ENCODE assay signal across 19 cellular contexts in the genomic region with DNA sequence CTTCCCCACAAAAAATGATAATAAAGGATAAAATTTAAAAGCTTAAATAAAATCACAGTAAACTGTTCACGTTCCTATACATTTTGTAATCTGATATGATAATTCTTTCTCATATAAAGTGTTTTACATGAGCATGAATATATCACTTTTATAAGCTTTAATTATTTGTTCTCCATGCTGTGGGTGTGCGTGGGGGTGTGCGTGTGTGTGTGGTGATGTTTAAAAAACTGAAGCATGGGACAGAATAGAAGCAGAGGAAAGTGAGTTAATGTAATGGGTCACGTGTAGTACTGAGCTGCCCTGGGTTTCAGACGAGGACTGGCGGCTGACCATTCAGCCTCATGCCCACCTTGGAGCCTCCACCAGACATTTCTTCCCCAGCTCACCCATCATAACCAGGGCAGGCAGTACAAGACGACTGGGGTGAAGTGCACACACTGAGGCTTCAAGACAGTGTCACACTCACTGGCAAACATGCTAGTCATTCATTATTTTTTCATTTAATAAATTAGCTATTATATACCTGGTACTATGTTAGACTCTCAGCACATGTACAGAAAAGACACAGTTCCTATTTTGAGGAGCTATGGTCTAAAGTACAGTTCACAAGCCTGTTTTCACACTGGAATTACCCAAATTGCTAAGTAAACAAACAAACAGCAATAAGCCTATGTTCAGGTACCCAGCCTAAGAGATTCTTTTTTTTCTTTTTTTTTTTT.
DNase-seq lines count a peak whose midpoint lies in the region; ATAC-seq, FAIRE-seq and TF ChIP-seq lines count a peak whose summit lies in the region.
"Had no signal": no experiment of that assay in that cellular context is flagged by ENCODE, and none has a peak within 500 bp of the region (broad histone marks: within the 10 kb centered on the region; RNA-seq: fewer than 3 reads in every experiment).

No MANE protein-coding gene starts in this region.

- peak; percentile 23 for FAIRE-seq in GM19239 (lab: Jason Lieb, UNC)
- FAIRE-seq: GM18507 had no signal

- DNase-seq in GM19239 (ENCODE audit: insufficient read length, low spot score) (no peak), esophagus muscularis mucosa (ENCODE audit: extremely low spot score) (peak; percentile 60), SHP77 (lab: John Stamatoyannopoulos, UW) (no peak), epidermal melanocyte (ENCODE audit: insufficient read length, low spot score) (no peak), cerebellar cortex (ENCODE audit: low spot score) (no peak)
- DNase-seq in effector memory CD8-positive, alpha-beta T cell, result no peak
- DNase-seq: 8988T, H9, Kasumi-1, NCI-H187 treated with DMSO at 0.1 percent for 48 hours, NCI-H2171 treated with DMSO at 0.1 percent for 48 hours, NCI-H510A treated with DMSO at 0.1 percent for 48 hours had no signal

- no peaks in the 10 kb centered on the region for H3K9me3 Mint-ChIP-seq in effector memory CD8-positive, alpha-beta T cell
- H3K9me3 Mint-ChIP-seq: H9 had no signal

- TF ChIP-seq EP300 in esophagus muscularis mucosa (IDR thresholded peaks at IDR 0.05), result no peak

- intact Hi-C loops in esophagus muscularis mucosa (cut with DNase I), result no loop called here

- WGBS in esophagus muscularis mucosa, result 89% methylated on average over 7 of the region's 7 CpGs

- H3K4me3 Mint-ChIP-seq in effector memory CD8-positive, alpha-beta T cell, result no peak overlapping the region
- H3K4me3 Mint-ChIP-seq: H9 had no signal

- H3K4me1 ChIP-seq in esophagus muscularis mucosa, result no peaks in the 10 kb centered on the region

- H3K4me1 Mint-ChIP-seq in effector memory CD8-positive, alpha-beta T cell (ENCODE audit: low read depth in 2 of 2), result no peaks in the 10 kb centered on the region
- H3K4me1 Mint-ChIP-seq: H9 had no signal

- H3K27ac ChIP-seq in esophagus muscularis mucosa (replicated peaks in 1 of 4), result no peak overlapping the region
- H3K27ac ChIP-seq: C4-2B had no signal

- no peaks in the 10 kb centered on the region for H3K27me3 ChIP-seq in esophagus muscularis mucosa

- TF ChIP-seq POLR2A in GM18505 (IDR thresholded peaks at IDR 0.05; ENCODE audit: borderline replicate concordance, extremely low read depth, insufficient read depth, insufficient read length) (no peak), esophagus muscularis mucosa (IDR thresholded peaks at IDR 0.05; ENCODE audit: low read depth) (no peak)

- H3K4me3 ChIP-seq in esophagus muscularis mucosa, result no peak overlapping the region

- peaks cover 0 to 34% (median 8%) of the 10 kb centered on the region in 4 donors for H3K36me3 ChIP-seq in esophagus muscularis mucosa

- no peaks in the 10 kb centered on the region for H3K9me3 ChIP-seq in esophagus muscularis mucosa

- peak; percentile 56 for ATAC-seq in GM18505 (IDR thresholded peaks at IDR 0.05; ENCODE audit: unreplicated experiment)
- ATAC-seq in HG03139 (IDR thresholded peaks at IDR 0.05; ENCODE audit: unreplicated experiment), result peak; percentile 52
- ATAC-seq in effector memory CD8-positive, alpha-beta T cell (replicated peaks), result no peak
- ATAC-seq: Panc1, Right ventricle myocardium inferior, SK-N-SH treated with all-trans-retinoic acid at 6 μM for 48 hours had no signal

- H3K36me3 Mint-ChIP-seq in effector memory CD8-positive, alpha-beta T cell (ENCODE audit: insufficient read depth), result no peaks in the 10 kb centered on the region

- no peak overlapping the region for H3K27ac Mint-ChIP-seq in effector memory CD8-positive, alpha-beta T cell
- H3K27ac Mint-ChIP-seq: H9 had no signal

- TF ChIP-seq CTCF in esophagus muscularis mucosa (IDR thresholded peaks at IDR 0.05), result no peak

- H3K27me3 Mint-ChIP-seq in effector memory CD8-positive, alpha-beta T cell, result no peaks in the 10 kb centered on the region
